Comparison of ENCODE assay signal across 1 cellular context in genomic region chr1:248873993-248874671, GRCh38.
TF ChIP-seq lines count a peak whose summit lies in the region.

No MANE protein-coding gene starts in this region.

TF ChIP-seq in HepG2, 621 proteins besides CTCF, POLR2A, EP300 and RAD21 (continues in another document):
- TF ChIP-seq ZNF800 (CRISPR knock-in tag; IDR thresholded peaks at IDR 0.05) (peak; percentile 56; the same call in 1 of the 2 replicates), SNAPC2 (CRISPR knock-in tag; IDR thresholded peaks at IDR 0.05) (no peak), ZNF790 (CRISPR knock-in tag; IDR thresholded peaks at IDR 0.05; ENCODE audit: borderline replicate concordance) (peak; percentile 49; the same call in 1 of the 2 replicates), NONO (IDR thresholded peaks at IDR 0.05) (no peak), NONO (CRISPR knock-in tag; conservative IDR thresholded peaks at IDR 0.05) (0 out of 2 replicates have a peak, but pooled peaks have one; percentile 8), ZNF644 (CRISPR knock-in tag; IDR thresholded peaks at IDR 0.05; ENCODE audit: low read depth) (no peak), AHDC1 (CRISPR knock-in tag; IDR thresholded peaks at IDR 0.05; ENCODE audit: borderline replicate concordance) (no peak), MED8 (CRISPR knock-in tag; IDR thresholded peaks at IDR 0.05; ENCODE audit: insufficient replicate concordance) (no peak), GATAD1 (CRISPR knock-in tag; IDR thresholded peaks at IDR 0.05) (no peak), ZNF570 (CRISPR knock-in tag; IDR thresholded peaks at IDR 0.05; ENCODE audit: borderline replicate concordance) (no peak), SIX1 (CRISPR knock-in tag; IDR thresholded peaks at IDR 0.05; ENCODE audit: borderline replicate concordance) (no peak), ZBTB42 (CRISPR knock-in tag; IDR thresholded peaks at IDR 0.05) (no peak), SCMH1 (CRISPR knock-in tag; IDR thresholded peaks at IDR 0.05; ENCODE audit: borderline replicate concordance) (no peak), ZNF253 (CRISPR knock-in tag; IDR thresholded peaks at IDR 0.05; ENCODE audit: borderline replicate concordance) (0 out of 2 replicates have a peak, but pooled peaks have one; percentile 46), ZNF782 (CRISPR knock-in tag; IDR thresholded peaks at IDR 0.05; ENCODE audit: borderline replicate concordance) (no peak), CREM (IDR thresholded peaks at IDR 0.05) (peak; percentile 94), CREM (CRISPR knock-in tag; IDR thresholded peaks at IDR 0.05) (no peak), TEAD3 (CRISPR knock-in tag; optimal IDR thresholded peaks at IDR 0.05; ENCODE audit: borderline replicate concordance) (peak; percentile 14), ZSCAN12 (CRISPR knock-in tag; IDR thresholded peaks at IDR 0.05) (no peak), ZSCAN31 (CRISPR knock-in tag; IDR thresholded peaks at IDR 0.05; ENCODE audit: low read depth) (no peak; the same call in 1 of the 2 replicates), DNMT1 (CRISPR knock-in tag; IDR thresholded peaks at IDR 0.05) (no peak), PATZ1 (CRISPR knock-in tag; IDR thresholded peaks at IDR 0.05) (no peak), MBD4 (IDR thresholded peaks at IDR 0.05; ENCODE audit: borderline replicate concordance, low read length) (no peak), MAFF (IDR thresholded peaks at IDR 0.05; ENCODE audit: low read depth, low read length) (no peak), ZNF281 (CRISPR knock-in tag; IDR thresholded peaks at IDR 0.05; ENCODE audit: borderline replicate concordance) (no peak), TSC22D2 (CRISPR knock-in tag; IDR thresholded peaks at IDR 0.05; ENCODE audit: borderline replicate concordance) (no peak), ZNF230 (CRISPR knock-in tag; IDR thresholded peaks at IDR 0.05) (no peak), ZNF234 (CRISPR knock-in tag; conservative IDR thresholded peaks at IDR 0.05) (no peak), IRX3 (CRISPR knock-in tag; IDR thresholded peaks at IDR 0.05; ENCODE audit: borderline replicate concordance, low read depth) (no peak), USF2 (IDR thresholded peaks at IDR 0.05; ENCODE audit: low read depth, low read length) (no peak), USF2 (CRISPR knock-in tag; IDR thresholded peaks at IDR 0.05; ENCODE audit: borderline replicate concordance) (0 out of 2 replicates have a peak, but pooled peaks have one; percentile 8), U2AF1 (optimal IDR thresholded peaks at IDR 0.05; ENCODE audit: low read depth, low read length) (peak; percentile 29), KLF9 (CRISPR knock-in tag; IDR thresholded peaks at IDR 0.05; ENCODE audit: low read depth) (no peak), RELA (CRISPR knock-in tag; IDR thresholded peaks at IDR 0.05) (no peak; the same call in 1 of the 2 replicates), SP1 (IDR thresholded peaks at IDR 0.05) (no peak), SP1 (CRISPR knock-in tag; IDR thresholded peaks at IDR 0.05) (no peak), SAFB2 (CRISPR knock-in tag; IDR thresholded peaks at IDR 0.05; ENCODE audit: borderline replicate concordance, low read depth) (peak; percentile 9; the same call in 1 of the 2 replicates), ZNF121 (CRISPR knock-in tag; IDR thresholded peaks at IDR 0.05) (no peak), JUN (CRISPR knock-in tag; IDR thresholded peaks at IDR 0.05) (no peak), ZNF83 (CRISPR knock-in tag; IDR thresholded peaks at IDR 0.05; ENCODE audit: borderline replicate concordance) (no peak)
- TF ChIP-seq, protein P1, sequence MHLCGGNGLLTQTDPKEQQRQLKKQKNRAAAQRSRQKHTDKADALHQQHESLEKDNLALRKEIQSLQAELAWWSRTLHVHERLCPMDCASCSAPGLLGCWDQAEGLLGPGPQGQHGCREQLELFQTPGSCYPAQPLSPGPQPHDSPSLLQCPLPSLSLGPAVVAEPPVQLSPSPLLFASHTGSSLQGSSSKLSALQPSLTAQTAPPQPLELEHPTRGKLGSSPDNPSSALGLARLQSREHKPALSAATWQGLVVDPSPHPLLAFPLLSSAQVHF (CRISPR knock-in tag; IDR thresholded peaks at IDR 0.05), result no peak
- TF ChIP-seq, protein P2, sequence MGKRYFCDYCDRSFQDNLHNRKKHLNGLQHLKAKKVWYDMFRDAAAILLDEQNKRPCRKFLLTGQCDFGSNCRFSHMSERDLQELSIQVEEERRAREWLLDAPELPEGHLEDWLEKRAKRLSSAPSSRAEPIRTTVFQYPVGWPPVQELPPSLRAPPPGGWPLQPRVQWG (CRISPR knock-in tag; IDR thresholded peaks at IDR 0.05; ENCODE audit: borderline replicate concordance, low read depth), result no peak
- TF ChIP-seq, protein P3, sequence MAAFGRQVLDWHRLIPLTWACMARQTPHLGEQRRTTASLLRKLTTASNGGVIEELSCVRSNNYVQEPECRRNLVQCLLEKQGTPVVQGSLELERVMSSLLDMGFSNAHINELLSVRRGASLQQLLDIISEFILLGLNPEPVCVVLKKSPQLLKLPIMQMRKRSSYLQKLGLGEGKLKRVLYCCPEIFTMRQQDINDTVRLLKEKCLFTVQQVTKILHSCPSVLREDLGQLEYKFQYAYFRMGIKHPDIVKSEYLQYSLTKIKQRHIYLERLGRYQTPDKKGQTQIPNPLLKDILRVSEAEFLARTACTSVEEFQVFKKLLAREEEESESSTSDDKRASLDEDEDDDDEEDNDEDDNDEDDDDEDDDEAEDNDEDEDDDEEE (CRISPR knock-in tag; IDR thresholded peaks at IDR 0.05), result no peak; the same call in 1 of the 2 replicates
- TF ChIP-seq, protein P4, sequence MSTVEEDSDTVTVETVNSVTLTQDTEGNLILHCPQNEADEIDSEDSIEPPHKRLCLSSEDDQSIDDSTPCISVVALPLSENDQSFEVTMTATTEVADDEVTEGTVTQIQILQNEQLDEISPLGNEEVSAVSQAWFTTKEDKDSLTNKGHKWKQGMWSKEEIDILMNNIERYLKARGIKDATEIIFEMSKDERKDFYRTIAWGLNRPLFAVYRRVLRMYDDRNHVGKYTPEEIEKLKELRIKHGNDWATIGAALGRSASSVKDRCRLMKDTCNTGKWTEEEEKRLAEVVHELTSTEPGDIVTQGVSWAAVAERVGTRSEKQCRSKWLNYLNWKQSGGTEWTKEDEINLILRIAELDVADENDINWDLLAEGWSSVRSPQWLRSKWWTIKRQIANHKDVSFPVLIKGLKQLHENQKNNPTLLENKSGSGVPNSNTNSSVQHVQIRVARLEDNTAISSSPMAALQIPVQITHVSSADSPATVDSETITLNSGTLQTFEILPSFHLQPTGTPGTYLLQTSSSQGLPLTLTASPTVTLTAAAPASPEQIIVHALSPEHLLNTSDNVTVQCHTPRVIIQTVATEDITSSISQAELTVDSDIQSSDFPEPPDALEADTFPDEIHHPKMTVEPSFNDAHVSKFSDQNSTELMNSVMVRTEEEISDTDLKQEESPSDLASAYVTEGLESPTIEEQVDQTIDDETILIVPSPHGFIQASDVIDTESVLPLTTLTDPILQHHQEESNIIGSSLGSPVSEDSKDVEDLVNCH (CRISPR knock-in tag; IDR thresholded peaks at IDR 0.05), result no peak
